In the genomic region with DNA sequence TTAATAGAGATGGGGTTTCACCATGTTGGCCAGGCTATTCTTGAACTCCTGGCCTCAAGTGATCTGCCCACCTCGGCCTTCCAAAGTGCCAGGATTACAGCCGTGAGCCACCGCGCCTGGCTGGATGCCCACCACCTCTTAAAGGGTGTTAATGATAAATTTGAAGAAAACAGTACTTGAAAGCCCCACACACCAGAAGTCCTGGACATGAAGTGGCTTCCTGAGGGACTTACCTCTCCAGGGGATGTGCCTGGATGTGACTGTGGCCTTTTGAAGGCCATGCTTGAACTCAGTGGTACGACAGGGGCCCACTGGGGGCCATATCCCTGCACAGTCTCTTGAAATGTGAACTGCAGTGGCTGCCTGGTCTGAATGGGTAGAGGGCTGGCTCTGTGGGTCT, we compare ENCODE assay signal across 14 cellular contexts. TPM values are rescaled to one million over a fixed set of nuclear protein-coding genes. Genes with fewer than 3 reads are reported as not detected.
A peak's percentile ranks its signal among the peaks of the same experiment; 100 is the strongest.
DNase-seq lines count a peak whose midpoint lies in the region; ATAC-seq and TF ChIP-seq lines count a peak whose summit lies in the region.
"Had no signal": no experiment of that assay in that cellular context is flagged by ENCODE, and none has a peak within 500 bp of the region (broad histone marks: within the 10 kb centered on the region; RNA-seq: fewer than 3 reads in every experiment).

No MANE protein-coding gene starts in this region.

- H3K27me3 ChIP-seq in BLaER1 treated with 17β-estradiol and CSF1 and Interleukin-3, amounts not matched to agents 10 nM and 100 nM = no peaks in the 10 kb centered on the region
- H3K27me3 ChIP-seq in lung (ENCODE audit: control insufficient read depth, insufficient read depth) = no peaks in the 10 kb centered on the region
- H3K27me3 ChIP-seq in CD4-positive, alpha-beta T cell (ENCODE audit: control insufficient read depth, insufficient read depth, low read length) = no peaks in the 10 kb centered on the region
- H3K27me3 ChIP-seq: BE2C had no signal

- 71 to 95% methylated on average over 5 of the region's 5 CpGs for WGBS in lung, 2 donors

- H3K4me3 Mint-ChIP-seq in CD4-positive, alpha-beta T cell = no peak overlapping the region
- H3K4me3 Mint-ChIP-seq in stimulated activated naive CD8-positive, alpha-beta T cell treated with anti-CD3 and anti-CD28 coated beads, Interleukin-15, amount 100 ng/mL, for 72 hours = no peak overlapping the region
- H3K4me3 Mint-ChIP-seq: H9 had no signal

- TF ChIP-seq CTCF in HEK293 (tag by site-specific recombination; IDR thresholded peaks at IDR 0.05) (no peak), RWPE1 (conservative IDR thresholded peaks at IDR 0.05; ENCODE audit: low read depth) (no peak), lung (IDR thresholded peaks at IDR 0.05; ENCODE audit: control extremely low read depth, extremely low read depth) (no peak)
- TF ChIP-seq CTCF in CD4-positive, alpha-beta T cell (IDR thresholded peaks at IDR 0.05) = no peak

- peak overlapping the region; percentile 49 to 96 (median 90) for H3K4me2 ChIP-seq in BLaER1 treated with 17β-estradiol and CSF1 and Interleukin-3, amounts not matched to agents 10 nM and 100 nM
- H3K4me2 ChIP-seq: A549 had no signal

- POLR2A ChIA-PET in HEK293 (lab: Yijun Ruan, JAX) = no interaction called here
- POLR2A ChIA-PET in RWPE1 (lab: Yijun Ruan, JAX; ENCODE audit: low non-redundant PET) = no interaction called here
- POLR2A ChIA-PET in CD4-positive, alpha-beta T cell (lab: Charles Lee) = interaction anchor here (0.6 to 2.4 kb wide), 2 partner anchors 11 to 71 kb away, joined by 3 to 9 read pairs; no protein-coding TSS in a partner anchor

- H3K9ac ChIP-seq in BLaER1 treated with 17β-estradiol and CSF1 and Interleukin-3, amounts not matched to agents 10 nM and 100 nM = peak overlapping the region in 10 of 11 experiments; percentile 11 to 86 (median 80); a peak in 19 of 22 replicates

- no peaks in the 10 kb centered on the region for H3K9me3 Mint-ChIP-seq in CD4-positive, alpha-beta T cell
- H3K9me3 Mint-ChIP-seq in stimulated activated naive CD8-positive, alpha-beta T cell treated with anti-CD3 and anti-CD28 coated beads, Interleukin-15, amount 100 ng/mL, for 72 hours = no peaks in the 10 kb centered on the region
- H3K9me3 Mint-ChIP-seq: H9 had no signal

- no peaks in the 10 kb centered on the region for H4K20me1 ChIP-seq in BLaER1 treated with 17β-estradiol and CSF1 and Interleukin-3, amounts not matched to agents 10 nM and 100 nM

- peaks cover 37% of the 10 kb centered on the region for H3K4me1 Mint-ChIP-seq in CD4-positive, alpha-beta T cell (ENCODE audit: low read depth)
- peaks cover 60% of the 10 kb centered on the region for H3K4me1 Mint-ChIP-seq in stimulated activated naive CD8-positive, alpha-beta T cell treated with anti-CD3 and anti-CD28 coated beads, Interleukin-15, amount 100 ng/mL, for 72 hours

- CTCF ChIA-PET in HEK293 (lab: Yijun Ruan, JAX) = no interaction called here
- CTCF ChIA-PET in RWPE1 (lab: Yijun Ruan, JAX) = no interaction called here
- CTCF ChIA-PET in CD4-positive, alpha-beta T cell (lab: Charles Lee) = interaction anchor here (1.3 kb wide), 1 partner anchor 10 kb away, joined by 3 read pairs; no protein-coding TSS in a partner anchor

- DNase-seq in RWPE1 (ENCODE audit: low spot score) (no peak), lung (ENCODE audit: low spot score) (peak; percentile 41)
- DNase-seq in activated CD4-positive, CD25-positive, alpha-beta regulatory T cell (lab: John Stamatoyannopoulos, UW) = no peak
- DNase-seq in CD4-positive, alpha-beta T cell = no peak
- DNase-seq in stimulated activated naive CD8-positive, alpha-beta T cell treated with anti-CD3 and anti-CD28 coated beads, Interleukin-15, amount 100 ng/mL, for 72 hours = no peak
- DNase-seq: BE2C, GOT3, H9, KBM-7 had no signal

- H3K27me3 Mint-ChIP-seq in CD4-positive, alpha-beta T cell = no peaks in the 10 kb centered on the region
- no peaks in the 10 kb centered on the region for H3K27me3 Mint-ChIP-seq in stimulated activated naive CD8-positive, alpha-beta T cell treated with anti-CD3 and anti-CD28 coated beads, Interleukin-15, amount 100 ng/mL, for 72 hours

- peaks cover 0 to 50% (median 19%) of the 10 kb centered on the region in 11 experiments; a peak in 16 of 22 replicates for H3K36me3 ChIP-seq in BLaER1 treated with 17β-estradiol and CSF1 and Interleukin-3, amounts not matched to agents 10 nM and 100 nM
- H3K36me3 ChIP-seq in HEK293 (ENCODE audit: control insufficient read depth in 2 of 2, insufficient read depth in 1 of 2, low read length in 2 of 2) (no peaks in the 10 kb centered on the region), lung (ENCODE audit: control insufficient read depth in 2 of 2, insufficient read depth in 2 of 2, low read length in 2 of 2) (peaks cover 0 to 19% of the 10 kb centered on the region in 2 donors)
- H3K36me3 ChIP-seq: BE2C had no signal

- no peak overlapping the region for H3K27ac Mint-ChIP-seq in CD4-positive, alpha-beta T cell
- no peak overlapping the region for H3K27ac Mint-ChIP-seq in stimulated activated naive CD8-positive, alpha-beta T cell treated with anti-CD3 and anti-CD28 coated beads, Interleukin-15, amount 100 ng/mL, for 72 hours
- H3K27ac Mint-ChIP-seq: H9 had no signal

- H3K4me3 ChIP-seq in BLaER1 treated with 17β-estradiol and CSF1 and Interleukin-3, amounts not matched to agents 10 nM and 100 nM = no peak overlapping the region
- H3K4me3 ChIP-seq in HEK293 (ENCODE audit: low read depth, low read length) (no peak overlapping the region), lung (no peak overlapping the region)
- H3K4me3 ChIP-seq: A549, GM12878 had no signal

- ATAC-seq in lung (ENCODE audit: insufficient read depth, low FRiP score) = no peak
- no peak for ATAC-seq in CD4-positive, alpha-beta T cell (ENCODE audit: poor library complexity)
- no peak for ATAC-seq in activated CD4-positive, CD25-positive, alpha-beta regulatory T cell treated with anti-CD3 and anti-CD28 coated beads, Interleukin-2, amount 50 U/mL, for 24 hours
- no peak for ATAC-seq in stimulated activated naive CD8-positive, alpha-beta T cell treated with anti-CD3 and anti-CD28 coated beads, Interleukin-15, amount 100 ng/mL, for 72 hours
- ATAC-seq: A549, GM12878 had no signal

- H3K36me3 Mint-ChIP-seq in CD4-positive, alpha-beta T cell (ENCODE audit: low read depth) = peaks cover 17% of the 10 kb centered on the region

- H3K9me3 ChIP-seq in BLaER1 treated with 17β-estradiol and CSF1 and Interleukin-3, amounts not matched to agents 10 nM and 100 nM (replicated peaks in 1 of 11) = no peaks in the 10 kb centered on the region
- H3K9me3 ChIP-seq in HEK293 (ENCODE audit: control insufficient read depth, insufficient read depth, low read depth, low read length) = no peaks in the 10 kb centered on the region
- H3K9me3 ChIP-seq in lung (ENCODE audit: control insufficient read depth in 2 of 2, insufficient read depth in 1 of 2, low read length in 1 of 2) = no peaks in the 10 kb centered on the region
- H3K9me3 ChIP-seq in CD4-positive, alpha-beta T cell (ENCODE audit: control insufficient read depth, low read length) = no peaks in the 10 kb centered on the region
- H3K9me3 ChIP-seq: A549, BE2C had no signal

- intact Hi-C loops in CD4-positive, alpha-beta T cell (cut with DNase I, micrococcal nuclease) = no loop called here

- H3K4me1 ChIP-seq in BLaER1 treated with 17β-estradiol and CSF1 and Interleukin-3, amounts not matched to agents 10 nM and 100 nM = peaks cover 95 to 100% (median 99%) of the 10 kb centered on the region in 10 experiments
- H3K4me1 ChIP-seq in HEK293 (ENCODE audit: control insufficient read depth, insufficient read depth, low read length) (no peaks in the 10 kb centered on the region), lung (ENCODE audit: control insufficient read depth in 2 of 2, insufficient read depth in 2 of 2, low read length in 2 of 2) (peaks cover 0 to 10% of the 10 kb centered on the region in 2 donors)
- H3K4me1 ChIP-seq: BE2C had no signal

- peak overlapping the region in 10 of 11 experiments; percentile 77 to 99 (median 96); a peak in 19 of 22 replicates for H3K27ac ChIP-seq in BLaER1 treated with 17β-estradiol and CSF1 and Interleukin-3, amounts not matched to agents 10 nM and 100 nM
- H3K27ac ChIP-seq in HEK293 (ENCODE audit: extremely low read depth, low read depth, low read length) (no peak overlapping the region), RWPE1 (peak overlapping the region; percentile 44), lung (ENCODE audit: low read depth in 1 of 2, low read length in 1 of 2) (no peak overlapping the region)
- no peak overlapping the region for H3K27ac ChIP-seq in CD4-positive, alpha-beta T cell (ENCODE audit: low read depth, low read length)
- H3K27ac ChIP-seq: A549 had no signal

TF ChIP-seq in HEK293, 187 proteins besides CTCF, POLR2A, EP300 and RAD21:
- TF ChIP-seq WT1 (tag by site-specific recombination; IDR thresholded peaks at IDR 0.05) (no peak), SP2 (tag by site-specific recombination; IDR thresholded peaks at IDR 0.05) (no peak), ZIC2 (tag by site-specific recombination; IDR thresholded peaks at IDR 0.05) (peak; percentile 56; the same call in 1 of the 2 replicates), ZNF350 (tag by site-specific recombination; IDR thresholded peaks at IDR 0.05) (no peak)
- TF ChIP-seq, protein P1, sequence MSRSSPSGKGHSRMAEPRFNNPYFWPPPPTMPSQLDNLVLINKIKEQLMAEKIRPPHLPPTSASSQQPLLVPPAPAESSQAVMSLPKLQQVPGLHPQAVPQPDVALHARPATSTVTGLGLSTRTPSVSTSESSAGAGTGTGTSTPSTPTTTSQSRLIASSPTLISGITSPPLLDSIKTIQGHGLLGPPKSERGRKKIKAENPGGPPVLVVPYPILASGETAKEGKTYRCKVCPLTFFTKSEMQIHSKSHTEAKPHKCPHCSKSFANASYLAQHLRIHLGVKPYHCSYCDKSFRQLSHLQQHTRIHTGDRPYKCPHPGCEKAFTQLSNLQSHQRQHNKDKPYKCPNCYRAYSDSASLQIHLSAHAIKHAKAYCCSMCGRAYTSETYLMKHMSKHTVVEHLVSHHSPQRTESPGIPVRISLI (tag by site-specific recombination; IDR thresholded peaks at IDR 0.05) = no peak

RNA-seq across cellular contexts. Expression of gene IRAK2, which starts 18.2 kb away (rescaled TPM):
- total RNA-seq in lung = 10 to 100 TPM in 1 of 2 donors, 1 to 10 TPM in 1; 6.8 to 13.2 TPM
- polyA plus RNA-seq in lung = 10 to 100 TPM in 1 of 2 donors, 1 to 10 TPM in 1; 2.9 to 33.1 TPM
- 1 to 10 TPM; 1.4 to 1.6 TPM for total RNA-seq in CD4-positive, alpha-beta T cell

RNA-seq across cellular contexts. Expression of gene VHL, which starts 41.4 kb away (rescaled TPM):
- total RNA-seq in lung = 10 to 100 TPM; 31.0 to 66.2 TPM
- 10 to 100 TPM; 26.8 to 30.3 TPM for polyA plus RNA-seq in lung
- total RNA-seq in CD4-positive, alpha-beta T cell = 10 to 100 TPM; 54.4 to 58.2 TPM

Comparison
In these comparisons a context has a peak if more than half of its experiments do, and no peak if none do; other contexts are left out.
1. H3K27ac ChIP-seq: peak in BLaER1 treated with 17β-estradiol and CSF1 and Interleukin-3, amounts not matched to agents 10 nM and 100 nM (10 of 11) and RWPE1 (single experiment); none in HEK293 (single experiment), lung (0 of 2) and CD4-positive, alpha-beta T cell (single experiment).